ENCODE assay signal across 26 cellular contexts in the genomic region with DNA sequence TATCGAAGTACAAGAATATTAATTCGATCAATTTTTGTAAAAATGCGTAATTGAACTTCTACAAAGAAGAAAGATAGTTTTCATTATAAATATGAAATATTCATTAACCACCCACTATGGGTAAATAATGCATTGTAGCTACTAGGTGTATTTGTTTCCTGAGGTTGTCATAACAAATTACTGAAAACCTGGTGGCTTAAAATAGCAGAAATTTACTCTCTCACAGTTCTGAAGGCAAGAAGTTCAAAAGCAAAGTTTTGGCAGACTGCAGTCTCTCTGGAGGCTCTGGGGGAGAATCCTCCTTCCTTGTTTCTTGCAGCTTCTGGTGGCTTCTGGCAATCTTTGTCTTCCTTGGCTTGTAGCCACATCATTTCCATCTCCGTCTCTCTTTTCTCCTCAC.
"Had no signal": no experiment of that assay in that cellular context is flagged by ENCODE, and none has a peak within 500 bp of the region (broad histone marks: within the 10 kb centered on the region; RNA-seq: fewer than 3 reads in every experiment).

No MANE protein-coding gene starts in this region.

- H3K36me3 Mint-ChIP-seq: activated naive CD4-positive, alpha-beta T cell treated with anti-CD3 and anti-CD28 coated beads, Interleukin-2, amount 50 U/mL, for 24 hours; activated naive CD8-positive, alpha-beta T cell treated with anti-CD3 and anti-CD28 coated beads, Interleukin-2, amount 10 ng/mL, durations not matched to agents 7 days and 5 days had no signal

- H3K36me3 ChIP-seq: adrenal gland, breast epithelium, Peyer's patch, WERI-Rb-1 had no signal

- H3K27me3 ChIP-seq: adrenal gland, body of pancreas, breast epithelium, Peyer's patch had no signal

- DNase-seq: activated CD4-positive, alpha-beta T cell treated with anti-CD3 and anti-CD28 coated beads, Interleukin-2, amount 10 ng/mL, durations not matched to agents 7 days and 5 days; activated CD4-positive, alpha-beta T cell treated with anti-CD3 and anti-CD28 coated beads, Interleukin-2, amount 50 U/mL, for 48 hours; activated CD4-positive, CD25-positive, alpha-beta regulatory T cell; activated CD8-positive, alpha-beta T cell treated with anti-CD3 and anti-CD28 coated beads, Interleukin-2, amount 10 ng/mL, durations not matched to agents 7 days and 5 days; activated gamma-delta T cell; activated naive CD4-positive, alpha-beta T cell treated with Interleukin-2 at 50 U/mL for 16 hours; activated naive CD8-positive, alpha-beta T cell treated with anti-CD3 and anti-CD28 coated beads, Interleukin-2, amount 10 ng/mL, durations not matched to agents 7 days and 5 days; activated T-cell treated with anti-CD3 and anti-CD28 coated beads, Interleukin-2, amount 50 U/mL, for 24 hours; adrenal gland; body of pancreas; NCI-H187; NCI-H2029 treated with DMSO at 0.1 percent for 48 hours; NCI-H2107; NCI-H2171 treated with DMSO at 0.1 percent for 48 hours; NCI-H774; Peyer's patch; RPMI8226; SIG-M5; T-helper 1 cell; T-helper 2 cell; T-helper 9 cell; WERI-Rb-1 had no signal

- H3K4me1 Mint-ChIP-seq: activated CD4-positive, alpha-beta T cell treated with anti-CD3 and anti-CD28 coated beads, Interleukin-2, amount 10 ng/mL, durations not matched to agents 7 days and 5 days; activated naive CD4-positive, alpha-beta T cell treated with anti-CD3 and anti-CD28 coated beads, Interleukin-2, amount 50 U/mL, for 24 hours; activated naive CD8-positive, alpha-beta T cell treated with anti-CD3 and anti-CD28 coated beads, Interleukin-2, amount 10 ng/mL, durations not matched to agents 7 days and 5 days had no signal

- ATAC-seq: activated CD8-positive, alpha-beta T cell treated with anti-CD3 and anti-CD28 coated beads, Interleukin-2, amount 10 ng/mL, durations not matched to agents 7 days and 5 days; body of pancreas; PC-3 had no signal

- H3K27ac Mint-ChIP-seq: activated CD4-positive, alpha-beta T cell treated with anti-CD3 and anti-CD28 coated beads, Interleukin-2, amount 10 ng/mL, durations not matched to agents 7 days and 5 days; activated CD8-positive, alpha-beta T cell treated with anti-CD3 and anti-CD28 coated beads, Interleukin-2, amount 10 ng/mL, durations not matched to agents 7 days and 5 days; activated naive CD4-positive, alpha-beta T cell treated with anti-CD3 and anti-CD28 coated beads, Interleukin-2, amount 50 U/mL, for 24 hours; activated naive CD8-positive, alpha-beta T cell treated with anti-CD3 and anti-CD28 coated beads, Interleukin-2, amount 10 ng/mL, durations not matched to agents 7 days and 5 days; activated T-cell treated with anti-CD3 and anti-CD28 coated beads, Interleukin-2, amount 50 U/mL, for 24 hours; activated T-helper 2 cell treated with anti-CD3 and anti-CD28 coated beads, Interferon-gamma antibody, Interleukin-2, Interleukin-4, amounts not matched to agents 10 μg/mL and 5 μg/mL and 100 μg/mL, durations not matched to agents 14 hours and 24 hours and 36 hours had no signal

- H3K4me3 ChIP-seq: adrenal gland, body of pancreas, breast epithelium, Peyer's patch had no signal

- H3K9me3 ChIP-seq: adrenal gland, body of pancreas, breast epithelium, Peyer's patch had no signal

- H3K9me3 Mint-ChIP-seq: activated CD4-positive, alpha-beta T cell treated with anti-CD3 and anti-CD28 coated beads, Interleukin-2, amount 10 ng/mL, durations not matched to agents 7 days and 5 days; activated naive CD4-positive, alpha-beta T cell treated with anti-CD3 and anti-CD28 coated beads, Interleukin-2, amount 50 U/mL, for 24 hours; activated naive CD8-positive, alpha-beta T cell treated with anti-CD3 and anti-CD28 coated beads, Interleukin-2, amount 10 ng/mL, durations not matched to agents 7 days and 5 days; activated T-cell treated with anti-CD3 and anti-CD28 coated beads, Interleukin-2, amount 50 U/mL, for 24 hours; activated T-helper 2 cell treated with anti-CD3 and anti-CD28 coated beads, Interferon-gamma antibody, Interleukin-2, Interleukin-4, amounts not matched to agents 10 μg/mL and 5 μg/mL and 100 μg/mL, durations not matched to agents 14 hours and 24 hours and 36 hours had no signal

- H3K4me1 ChIP-seq: adrenal gland, body of pancreas, breast epithelium, Peyer's patch had no signal

- H3K4me3 Mint-ChIP-seq: activated CD4-positive, alpha-beta T cell treated with anti-CD3 and anti-CD28 coated beads, Interleukin-2, amount 10 ng/mL, durations not matched to agents 7 days and 5 days; activated CD8-positive, alpha-beta T cell treated with anti-CD3 and anti-CD28 coated beads, Interleukin-2, amount 10 ng/mL, durations not matched to agents 7 days and 5 days; activated naive CD4-positive, alpha-beta T cell treated with anti-CD3 and anti-CD28 coated beads, Interleukin-2, amount 50 U/mL, for 24 hours; activated naive CD8-positive, alpha-beta T cell treated with anti-CD3 and anti-CD28 coated beads, Interleukin-2, amount 10 ng/mL, durations not matched to agents 7 days and 5 days; activated T-cell treated with anti-CD3 and anti-CD28 coated beads, Interleukin-2, amount 50 U/mL, for 24 hours had no signal

- H3K27ac ChIP-seq: adrenal gland, body of pancreas, breast epithelium, Peyer's patch, WERI-Rb-1 had no signal
